26 cellular contexts compared by ENCODE assay signal in genomic region chr19:51478381-51479285, GRCh38. TPM values are rescaled to one million over a fixed set of nuclear protein-coding genes. Genes with fewer than 3 reads are reported as not detected.
DNase-seq lines count a peak whose midpoint lies in the region; ATAC-seq, FAIRE-seq and TF ChIP-seq lines count a peak whose summit lies in the region.
"Had no signal": no experiment of that assay in that cellular context is flagged by ENCODE, and none has a peak within 500 bp of the region (broad histone marks: within the 10 kb centered on the region; RNA-seq: fewer than 3 reads in every experiment).

TSS of gene CEACAM18 (plus strand) at chr19:51478539.

- no peak within 1 kb of the TSS for H3K27ac ChIP-seq in HepG2 (ENCODE audit: extremely low read length, insufficient read depth, low read length)
- no peak within 1 kb of the TSS for H3K27ac ChIP-seq in right lobe of liver
- peak within 1 kb of the TSS; percentile 65 for H3K27ac ChIP-seq in duodenal mucosa (ENCODE audit: low read depth, low read length)
- H3K27ac ChIP-seq in small intestine (ENCODE audit: low read depth in 1 of 2, low read length in 1 of 2): peak within 1 kb of the TSS; percentile 90 to 97
- H3K27ac ChIP-seq: BLaER1 treated with 17β-estradiol and CSF1 and Interleukin-3, amounts not matched to agents 10 nM and 100 nM; GM23248; PC-9; RWPE1 had no signal

- H3K9me3 ChIP-seq in HepG2 (ENCODE audit: low read length): no peaks in the 10 kb centered on the region
- no peaks in the 10 kb centered on the region for H3K9me3 ChIP-seq in right lobe of liver
- no peaks in the 10 kb centered on the region for H3K9me3 ChIP-seq in duodenal mucosa (ENCODE audit: control insufficient read depth in 1 of 2, low read length in 2 of 2)
- H3K9me3 ChIP-seq in small intestine (ENCODE audit: control insufficient read depth, low read depth): no peaks in the 10 kb centered on the region

- TF ChIP-seq CTCF in HepG2 (CRISPR knock-in tag; IDR thresholded peaks at IDR 0.05) (no peak), right lobe of liver (IDR thresholded peaks at IDR 0.05) (no peak)

- WGBS in HepG2 (ENCODE audit: low lambda C conversion rate): 35% methylated on average over 13 of the region's 18 CpGs
- WGBS in right lobe of liver (ENCODE audit: insufficient coverage, low coverage, low lambda C conversion rate, missing lambda C conversion rate): 37% methylated on average over 4 of the region's 18 CpGs
- 21 to 46% (median 35%) methylated on average over 13 to 18 of the region's 18 CpGs for WGBS in small intestine, 3 donors

- peaks cover 4% of the 10 kb centered on the region for H3K27me3 Mint-ChIP-seq in activated CD4-positive, alpha-beta T cell treated with anti-CD3 and anti-CD28 coated beads, Interleukin-2, amount 10 ng/mL, durations not matched to agents 24 days and 14 days

- CTCF ChIA-PET in HepG2 (lab: Yijun Ruan, JAX; ENCODE audit: low intra/inter-chr PET ratio, low total read pairs): no interaction called here

- no peak within 1 kb of the TSS for H3K4me3 ChIP-seq in HepG2 (replicated peaks in 1 of 3; ENCODE audit: insufficient read depth in 1 of 3, low read depth in 2 of 3, low read length in 3 of 3)
- H3K4me3 ChIP-seq in right lobe of liver: no peak within 1 kb of the TSS
- H3K4me3 ChIP-seq in duodenal mucosa (ENCODE audit: low read depth in 1 of 2, low read length in 2 of 2): peak within 1 kb of the TSS; percentile 66 to 70
- peak within 1 kb of the TSS in 1 of 2 donors; percentile 76 for H3K4me3 ChIP-seq in small intestine (ENCODE audit: low read depth in 1 of 2, low read length in 2 of 2)
- H3K4me3 ChIP-seq: BLaER1 treated with 17β-estradiol and CSF1 and Interleukin-3, amounts not matched to agents 10 nM and 100 nM; GM23248; PC-9 had no signal

- no peaks in the 10 kb centered on the region for H3K27me3 ChIP-seq in HepG2 (ENCODE audit: control insufficient read depth in 1 of 2, insufficient read depth in 2 of 2, low read length in 2 of 2)
- no peaks in the 10 kb centered on the region for H3K27me3 ChIP-seq in right lobe of liver
- no peaks in the 10 kb centered on the region for H3K27me3 ChIP-seq in duodenal mucosa (ENCODE audit: control insufficient read depth in 1 of 2, insufficient read depth in 2 of 2, low read length in 2 of 2)
- H3K27me3 ChIP-seq in small intestine (ENCODE audit: control insufficient read depth in 2 of 2, insufficient read depth in 2 of 2, low read length in 2 of 2): no peaks in the 10 kb centered on the region
- H3K27me3 ChIP-seq: BLaER1 treated with 17β-estradiol and CSF1 and Interleukin-3, amounts not matched to agents 10 nM and 100 nM had no signal

- no peak for TF ChIP-seq EP300 in HepG2 (IDR thresholded peaks at IDR 0.05; ENCODE audit: low read depth in 2 of 2, low read length in 2 of 2)
- TF ChIP-seq EP300 in HepG2 (CRISPR knock-in tag; IDR thresholded peaks at IDR 0.05; ENCODE audit: borderline replicate concordance): no peak

- H3K4me3 Mint-ChIP-seq in activated CD4-positive, alpha-beta T cell treated with anti-CD3 and anti-CD28 coated beads, Interleukin-2, amount 10 ng/mL, durations not matched to agents 24 days and 14 days: peak within 1 kb of the TSS; percentile 13
- H3K4me3 Mint-ChIP-seq: CD4-positive, alpha-beta memory T cell; H9; HFFc6 had no signal

- POLR2A ChIA-PET in HepG2 (lab: Yijun Ruan, JAX): no interaction called here

- peaks cover 31% of the 10 kb centered on the region for H3K4me1 Mint-ChIP-seq in activated CD4-positive, alpha-beta T cell treated with anti-CD3 and anti-CD28 coated beads, Interleukin-2, amount 10 ng/mL, durations not matched to agents 24 days and 14 days
- H3K4me1 Mint-ChIP-seq: CD4-positive, alpha-beta memory T cell; H9 had no signal

- no peaks in the 10 kb centered on the region for H4K20me1 ChIP-seq in HepG2 (ENCODE audit: insufficient read depth, low read length)

- peak within 1 kb of the TSS; percentile 74 for H3K27ac Mint-ChIP-seq in activated CD4-positive, alpha-beta T cell treated with anti-CD3 and anti-CD28 coated beads, Interleukin-2, amount 10 ng/mL, durations not matched to agents 24 days and 14 days
- H3K27ac Mint-ChIP-seq: CD4-positive, alpha-beta memory T cell; HFFc6 had no signal

- H3K9me3 Mint-ChIP-seq in activated CD4-positive, alpha-beta T cell treated with anti-CD3 and anti-CD28 coated beads, Interleukin-2, amount 10 ng/mL, durations not matched to agents 24 days and 14 days: no peaks in the 10 kb centered on the region

- H3K9ac ChIP-seq in HepG2 (ENCODE audit: insufficient read depth, low read depth, low read length) (no peak within 1 kb of the TSS), duodenal mucosa (ENCODE audit: low read depth in 1 of 2, low read length in 2 of 2) (peak within 1 kb of the TSS; percentile 68 to 74)
- H3K9ac ChIP-seq: BLaER1 treated with 17β-estradiol and CSF1 and Interleukin-3, amounts not matched to agents 10 nM and 100 nM; GM23248 had no signal

- H2AFZ ChIP-seq in HepG2 (ENCODE audit: low read length): no peak within 1 kb of the TSS
- H2AFZ ChIP-seq: GM23248, PC-9 had no signal

- no peak within 1 kb of the TSS for H3K4me2 ChIP-seq in HepG2 (ENCODE audit: low read depth, low read length)
- H3K4me2 ChIP-seq: BLaER1 treated with 17β-estradiol and CSF1 and Interleukin-3, amounts not matched to agents 10 nM and 100 nM; PC-9 had no signal

- no peak for DNase-seq in activated CD4-positive, alpha-beta T cell treated with anti-CD3 and anti-CD28 coated beads, Interleukin-2, amount 10 ng/mL, durations not matched to agents 24 days and 14 days
- no peak for DNase-seq in activated CD4-positive, alpha-beta T cell treated with anti-CD3 and anti-CD28 coated beads, Interleukin-2, amount 50 U/mL, for 1 hour
- DNase-seq in HepG2 (ENCODE audit: low spot score) (no peak), right lobe of liver (no peak), small intestine (peak; percentile 92), amygdala (lab: John Stamatoyannopoulos, UW) (no peak)
- DNase-seq: 8988T; CD4-positive, alpha-beta memory T cell; GM23248; H9; HFFc6; KG1; NCI-H1092 treated with DMSO at 0.1 percent for 48 hours; NCI-H1436 treated with DMSO at 0.1 percent for 48 hours; NCI-H1930; NCI-H2227 treated with DMSO at 0.1 percent for 48 hours; NCI-H510A; NCI-H748 treated with DMSO at 0.1 percent for 48 hours; PC-9; SHP77 treated with DMSO at 0.1 percent for 48 hours had no signal

- TF ChIP-seq RAD21 in HepG2 (CRISPR knock-in tag; IDR thresholded peaks at IDR 0.05): no peak

- no peaks in the 10 kb centered on the region for H3K36me3 Mint-ChIP-seq in activated CD4-positive, alpha-beta T cell treated with anti-CD3 and anti-CD28 coated beads, Interleukin-2, amount 10 ng/mL, durations not matched to agents 24 days and 14 days (ENCODE audit: low read depth)
- H3K36me3 Mint-ChIP-seq: CD4-positive, alpha-beta memory T cell had no signal

- BruUV-seq in HepG2 (replicated peaks; lab: Mats Ljungman, UMichigan): no TSS peak

- no peak for ATAC-seq in HepG2
- ATAC-seq in right lobe of liver: no peak
- ATAC-seq in HG03159 (IDR thresholded peaks at IDR 0.05; ENCODE audit: unreplicated experiment): no peak

- intact Hi-C loops in activated CD4-positive, alpha-beta T cell treated with anti-CD3 and anti-CD28 coated beads, Interleukin-2, amount 10 ng/mL, durations not matched to agents 24 days and 14 days (cut with micrococcal nuclease): loop anchor here (1.0 to 2.0 kb wide), 3 partner anchors 11 to 116 kb away; no protein-coding TSS in a partner anchor
- intact Hi-C loops in HepG2 (cut with micrococcal nuclease; ENCODE audit: unreplicated experiment): loop anchor here (10.0 kb wide), 1 partner anchor 756 kb away; no protein-coding TSS in a partner anchor
- intact Hi-C loops in right lobe of liver (cut with DNase I): no loop called here

- in situ Hi-C loops in HepG2 (cut with HindIII; ENCODE audit: extremely low pct_ligation_motif_present, low pct_unique_long_range_greater_than_20kb): loop anchor here (10.0 kb wide), 1 partner anchor 176 kb away; no protein-coding TSS in a partner anchor

- H3K4me1 ChIP-seq in HepG2 (ENCODE audit: insufficient read depth, low read length) (peaks cover 30% of the 10 kb centered on the region), right lobe of liver (no peaks in the 10 kb centered on the region), duodenal mucosa (ENCODE audit: control insufficient read depth in 1 of 2, insufficient read depth in 2 of 2, low read length in 2 of 2) (peaks cover 14 to 27% of the 10 kb centered on the region in 2 donors), small intestine (ENCODE audit: control insufficient read depth in 2 of 2, insufficient read depth in 1 of 2, low read depth in 1 of 2, low read length in 1 of 2) (peaks cover 0 to 7% of the 10 kb centered on the region in 2 donors)
- H3K4me1 ChIP-seq: BLaER1 treated with 17β-estradiol and CSF1 and Interleukin-3, amounts not matched to agents 10 nM and 100 nM had no signal

- H3K36me3 ChIP-seq in HepG2 (replicated peaks in 1 of 2; ENCODE audit: control insufficient read depth in 1 of 2, insufficient read depth in 2 of 2, low read length in 2 of 2) (no peaks in the 10 kb centered on the region), right lobe of liver (no peaks in the 10 kb centered on the region), duodenal mucosa (ENCODE audit: control insufficient read depth in 1 of 2, insufficient read depth in 2 of 2, low read length in 2 of 2) (peaks cover 0 to 9% of the 10 kb centered on the region in 2 donors), small intestine (ENCODE audit: control insufficient read depth in 2 of 2, insufficient read depth in 2 of 2, low read length in 2 of 2) (no peaks in the 10 kb centered on the region)
- H3K36me3 ChIP-seq: BLaER1 treated with 17β-estradiol and CSF1 and Interleukin-3, amounts not matched to agents 10 nM and 100 nM had no signal

- H3K79me2 ChIP-seq in HepG2 (ENCODE audit: insufficient read depth, low read length): no peaks in the 10 kb centered on the region

- no peak for TF ChIP-seq POLR2A in HepG2 (IDR thresholded peaks at IDR 0.05; ENCODE audit: insufficient read depth in 1 of 2, low read depth in 2 of 2, low read length in 2 of 2)
- no peak for TF ChIP-seq POLR2A in right lobe of liver (IDR thresholded peaks at IDR 0.05)

- no peak for FAIRE-seq in HepG2 (lab: Jason Lieb, UNC)
- FAIRE-seq in small intestine (lab: Jason Lieb, UNC): no peak
- FAIRE-seq: GM12892 had no signal

RNA-seq across cellular contexts. Expression of gene CEACAM18, which starts in this region (rescaled TPM):
- total RNA-seq in activated CD4-positive, alpha-beta T cell treated with anti-CD3 and anti-CD28 coated beads, Interleukin-2, amount 10 ng/mL, durations not matched to agents 24 days and 14 days: not detected in 2 replicates
- not detected in 2 replicates for total RNA-seq in HepG2 (2016; rRNA removed; fragmentation: Illumina TruSeq; extraction: Trizol)
- not detected in 2 replicates for total RNA-seq in HepG2 (2016; cell fraction: cytosol; rRNA removed; fragmentation: Illumina TruSeq; extraction: Trizol; ENCODE audit: low read depth)
- not detected in 2 replicates for total RNA-seq in HepG2 (2016; cell fraction: insoluble cytoplasmic fraction; rRNA removed; fragmentation: Illumina TruSeq; extraction: Trizol)
- total RNA-seq in HepG2 (2016; cell fraction: membrane; rRNA removed; fragmentation: Illumina TruSeq; extraction: Trizol): not detected in 2 replicates
- total RNA-seq in HepG2 (2016; cell fraction: nucleus; rRNA removed; fragmentation: Illumina TruSeq; extraction: Trizol): not detected in 2 replicates
- polyA plus RNA-seq in HepG2 (2011; rRNA removed): not detected in 2 replicates
- polyA plus RNA-seq in HepG2 (2011; cell fraction: cytosol; rRNA removed): not detected in 2 replicates
- not detected in 2 replicates for polyA plus RNA-seq in HepG2 (2011; cell fraction: nucleus; rRNA removed)
- polyA plus RNA-seq in HepG2 (2012): not detected in 2 replicates
- not detected in 2 replicates for polyA plus RNA-seq in HepG2 (2016; cell fraction: cytosol; fragmentation: Illumina TruSeq; extraction: Trizol; ENCODE audit: low read depth)
- not detected in 2 replicates for polyA plus RNA-seq in HepG2 (2016; cell fraction: insoluble cytoplasmic fraction; fragmentation: Illumina TruSeq; extraction: Trizol; ENCODE audit: low read depth)
- polyA plus RNA-seq in HepG2 (2016; cell fraction: membrane; fragmentation: Illumina TruSeq; extraction: Trizol; ENCODE audit: low read depth): not detected in 2 replicates
- not detected in 2 replicates for polyA plus RNA-seq in HepG2 (2016; cell fraction: nucleus; fragmentation: Illumina TruSeq; extraction: Trizol; ENCODE audit: insufficient read depth, low read depth)
- not detected in 2 replicates for polyA minus RNA-seq in HepG2 (2011; rRNA and poly(A)+ RNA removed; ENCODE audit: low replicate concordance)
- polyA minus RNA-seq in HepG2 (2011; cell fraction: cytosol; rRNA and poly(A)+ RNA removed): not detected in 2 replicates
- polyA minus RNA-seq in HepG2 (2011; cell fraction: nucleus; rRNA and poly(A)+ RNA removed): not detected in 2 replicates
- total RNA-seq in right lobe of liver: not detected
- 1 to 10 TPM in 1 of 3 donors, under 1 TPM in 2; 0.10 to 5.8 (median 0.54) TPM for polyA plus RNA-seq in small intestine
- total RNA-seq: CD4-positive, alpha-beta memory T cell; G401; GM23248; H9; HFFc6; PC-9 had no signal
- polyA plus RNA-seq: CD4-positive, alpha-beta memory T cell; GM23248 had no signal

Comparison
In these comparisons a context has a peak if more than half of its experiments do, and no peak if none do; other contexts are left out.
1. intact Hi-C loops: an anchor here in activated CD4-positive, alpha-beta T cell treated with anti-CD3 and anti-CD28 coated beads, Interleukin-2, amount 10 ng/mL, durations not matched to agents 24 days and 14 days (1.0 to 2.0 kb wide) and HepG2 (10.0 kb wide); none called in right lobe of liver.
2. H3K27ac ChIP-seq: peak in duodenal mucosa (single experiment) and small intestine (2 of 2); none in HepG2 (single experiment) and right lobe of liver (0 of 3).
3. H3K4me3 ChIP-seq: peak in duodenal mucosa (2 of 2); none in HepG2 (0 of 3) and right lobe of liver (0 of 3).